9 cellular contexts compared by ENCODE assay signal in the genomic region with DNA sequence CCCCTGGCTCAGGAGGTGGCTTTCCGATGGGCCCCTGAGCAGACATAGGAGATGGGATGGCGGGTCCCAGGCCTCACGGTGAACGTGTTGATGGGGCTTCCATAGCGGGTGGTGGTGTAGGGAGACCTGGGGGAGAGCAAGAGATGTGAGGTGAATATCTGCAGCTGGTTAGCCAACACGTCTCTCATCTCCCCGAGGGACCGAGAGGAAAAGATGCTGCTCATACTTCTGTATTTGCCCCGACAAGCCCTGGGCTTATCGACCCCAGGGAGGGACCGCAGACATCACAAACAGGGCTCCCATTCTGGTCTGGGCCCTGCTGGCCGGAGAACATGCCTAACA. TPM values are rescaled to one million over a fixed set of nuclear protein-coding genes. Genes with fewer than 3 reads are reported as not detected.
DNase-seq lines count a peak whose midpoint lies in the region; ATAC-seq and TF ChIP-seq lines count a peak whose summit lies in the region.
"Had no signal": no experiment of that assay in that cellular context is flagged by ENCODE, and none has a peak within 500 bp of the region (broad histone marks: within the 10 kb centered on the region; RNA-seq: fewer than 3 reads in every experiment).

No MANE protein-coding gene starts in this region.

- peaks cover 8 to 27% (median 13%) of the 10 kb centered on the region in 3 donors for H3K27me3 Mint-ChIP-seq in CD14-positive monocyte (ENCODE audit: low read depth in 3 of 3)
- no peaks in the 10 kb centered on the region for H3K27me3 Mint-ChIP-seq in activated naive CD8-positive, alpha-beta T cell treated with anti-CD3 and anti-CD28 coated beads, Interleukin-2, amount 50 U/mL, for 24 hours

- H3K36me3 ChIP-seq in HAP-1 (replicated peaks): no peaks in the 10 kb centered on the region; the same call in 1 of the 2 replicates
- peaks cover 9% of the 10 kb centered on the region for H3K36me3 ChIP-seq in mucosa of stomach (ENCODE audit: control insufficient read depth, insufficient read depth, low read length)

- no peak for TF ChIP-seq CTCF in CD14-positive monocyte (IDR thresholded peaks at IDR 0.05)

- no peaks in the 10 kb centered on the region for H3K27me3 ChIP-seq in HAP-1 (ENCODE audit: low read depth)
- H3K27me3 ChIP-seq in mucosa of stomach (ENCODE audit: control insufficient read depth, insufficient read depth, low read length): no peaks in the 10 kb centered on the region
- H3K27me3 ChIP-seq: brain microvascular endothelial cell had no signal

- no peak overlapping the region for H3K27ac Mint-ChIP-seq in CD14-positive monocyte
- H3K27ac Mint-ChIP-seq in activated naive CD8-positive, alpha-beta T cell treated with anti-CD3 and anti-CD28 coated beads, Interleukin-2, amount 50 U/mL, for 24 hours: peak overlapping the region; percentile 8

- no peak for ATAC-seq in activated naive CD8-positive, alpha-beta T cell treated with anti-CD3 and anti-CD28 coated beads, Interleukin-2, amount 50 U/mL, for 24 hours
- no peak for ATAC-seq in GM21786 (IDR thresholded peaks at IDR 0.05; ENCODE audit: unreplicated experiment)

- peak overlapping the region; percentile 60 to 79 for H3K4me3 Mint-ChIP-seq in CD14-positive monocyte
- peak overlapping the region; percentile 72 for H3K4me3 Mint-ChIP-seq in activated naive CD8-positive, alpha-beta T cell treated with anti-CD3 and anti-CD28 coated beads, Interleukin-2, amount 50 U/mL, for 24 hours

- peaks cover 9% of the 10 kb centered on the region for H3K4me1 Mint-ChIP-seq in CD14-positive monocyte
- peaks cover 38% of the 10 kb centered on the region for H3K4me1 Mint-ChIP-seq in activated naive CD8-positive, alpha-beta T cell treated with anti-CD3 and anti-CD28 coated beads, Interleukin-2, amount 50 U/mL, for 24 hours

- in situ Hi-C loops in HAP-1 (cut with MboI; ENCODE audit: low sequenced_read_pairs): no loop called here

- DNase-seq in CD14-positive monocyte (ENCODE audit: low spot score): no peak
- no peak for DNase-seq in HAP-1 (ENCODE audit: low spot score in 2 of 2)
- DNase-seq in activated naive CD8-positive, alpha-beta T cell treated with anti-CD3 and anti-CD28 coated beads, Interleukin-2, amount 50 U/mL, for 24 hours: no peak
- DNase-seq in COR-L47 (lab: John Stamatoyannopoulos, UW): no peak
- no peak for DNase-seq in stimulated activated CD4-positive, alpha-beta T cell treated with anti-CD3 and anti-CD28 coated beads, Interleukin-4, amount 100 ng/mL, for 24 hours
- DNase-seq in NCI-H1436 treated with DMSO at 0.1 percent for 48 hours (lab: John Stamatoyannopoulos, UW): no peak

- H3K9me3 Mint-ChIP-seq in CD14-positive monocyte: peaks cover 0 to 2% (median 0%) of the 10 kb centered on the region in 7 donors
- no peaks in the 10 kb centered on the region for H3K9me3 Mint-ChIP-seq in activated naive CD8-positive, alpha-beta T cell treated with anti-CD3 and anti-CD28 coated beads, Interleukin-2, amount 50 U/mL, for 24 hours

- H3K9ac ChIP-seq in mucosa of stomach (ENCODE audit: low read length): peak overlapping the region; percentile 60

- H3K4me3 ChIP-seq in HAP-1 (peak overlapping the region; percentile 35), mucosa of stomach (ENCODE audit: low read length) (no peak overlapping the region)

- no peaks in the 10 kb centered on the region for H3K9me3 ChIP-seq in HAP-1
- H3K9me3 ChIP-seq in mucosa of stomach (ENCODE audit: control insufficient read depth, low read length): no peaks in the 10 kb centered on the region

- H3K36me3 Mint-ChIP-seq in CD14-positive monocyte: no peaks in the 10 kb centered on the region
- H3K36me3 Mint-ChIP-seq in activated naive CD8-positive, alpha-beta T cell treated with anti-CD3 and anti-CD28 coated beads, Interleukin-2, amount 50 U/mL, for 24 hours (ENCODE audit: low read depth): no peaks in the 10 kb centered on the region

- intact Hi-C loops in CD14-positive monocyte (cut with micrococcal nuclease): no loop called here

- H3K4me1 ChIP-seq in HAP-1 (peaks cover 10% of the 10 kb centered on the region), mucosa of stomach (ENCODE audit: control insufficient read depth, insufficient read depth, low read length) (peaks cover 77% of the 10 kb centered on the region)

RNA-seq across cellular contexts. Expression of a gene that starts 38.7 kb away (rescaled TPM):
- polyA plus RNA-seq in CD14-positive monocyte: not detected

RNA-seq across cellular contexts. Expression of a gene that starts 53.4 kb away (rescaled TPM):
- 10 to 100 TPM; 13.1 to 16.6 TPM for polyA plus RNA-seq in CD14-positive monocyte
